ENCODE assay signal across 12 cellular contexts in genomic region chr14:100540141-100540925, GRCh38. TPM values are rescaled to one million over a fixed set of nuclear protein-coding genes. Genes with fewer than 3 reads are reported as not detected.
DNase-seq lines count a peak whose midpoint lies in the region; ATAC-seq, FAIRE-seq and TF ChIP-seq lines count a peak whose summit lies in the region.
"Had no signal": no experiment of that assay in that cellular context is flagged by ENCODE, and none has a peak within 500 bp of the region (broad histone marks: within the 10 kb centered on the region; RNA-seq: fewer than 3 reads in every experiment).

No MANE protein-coding gene starts in this region.

- CTCF ChIA-PET in PC-3 (lab: Charles Lee) = no interaction called here

- H3K79me2 ChIP-seq in PC-3 (ENCODE audit: low read length) = no peaks in the 10 kb centered on the region

- H3K9me3 Mint-ChIP-seq in progenitor cell of endocrine pancreas (ENCODE audit: low read depth) = no peaks in the 10 kb centered on the region

- no peak overlapping the region for H3K27ac Mint-ChIP-seq in progenitor cell of endocrine pancreas

- no peaks in the 10 kb centered on the region for H4K20me1 ChIP-seq in PC-3 (ENCODE audit: low read length)

- TF ChIP-seq POLR2A in GM12891 (IDR thresholded peaks at IDR 0.05; ENCODE audit: low read depth, low read length) (no peak), gastrocnemius medialis (IDR thresholded peaks at IDR 0.05) (no peak)

- H3K4me3 Mint-ChIP-seq in progenitor cell of endocrine pancreas (ENCODE audit: low read depth) = no peak overlapping the region

- no peaks in the 10 kb centered on the region for H3K9me2 ChIP-seq in PC-3 (replicated peaks; ENCODE audit: low read length)

- H3K4me3 ChIP-seq in PC-3 (ENCODE audit: low read length) (no peak overlapping the region), gastrocnemius medialis (no peak overlapping the region)
- H3K4me3 ChIP-seq: PC-9 had no signal

- POLR2A ChIA-PET in PC-3 (lab: Charles Lee; ENCODE audit: unreplicated experiment) = no interaction called here

- H3K9me3 ChIP-seq in PC-3 (ENCODE audit: low read length) (no peaks in the 10 kb centered on the region), gastrocnemius medialis (no peaks in the 10 kb centered on the region)

- TF ChIP-seq CTCF in GM12874 (IDR thresholded peaks at IDR 0.05; ENCODE audit: insufficient read depth, low read depth, low read length) (peak; percentile 21; the same call in 1 of the 2 replicates), PC-3 (conservative IDR thresholded peaks at IDR 0.05; ENCODE audit: low read depth, low read length) (peak; percentile 41; the same call in 1 of the 2 replicates), foreskin keratinocyte (conservative IDR thresholded peaks at IDR 0.05) (peak; percentile 42), progenitor cell of endocrine pancreas (IDR thresholded peaks at IDR 0.05; ENCODE audit: unreplicated experiment) (peak; percentile 49), gastrocnemius medialis (IDR thresholded peaks at IDR 0.05 in 4 of 5, conservative IDR thresholded peaks at IDR 0.05 in 1 of 5) (no peak)

- DNase-seq in PC-3 (no peak), foreskin keratinocyte (no peak), progenitor cell of endocrine pancreas (ENCODE audit: low spot score, unreplicated experiment) (no peak), GM12891 (ENCODE audit: insufficient read length, low spot score) (no peak), gastrocnemius medialis (no peak)
- DNase-seq: central memory CD4-positive, alpha-beta T cell; hippocampal formation; occipital lobe; PC-9 had no signal

- H3K36me3 Mint-ChIP-seq in progenitor cell of endocrine pancreas (ENCODE audit: insufficient read depth) = no peaks in the 10 kb centered on the region

- H3K4me1 Mint-ChIP-seq in progenitor cell of endocrine pancreas (ENCODE audit: low read depth) = no peaks in the 10 kb centered on the region

- ATAC-seq in PC-3 = peak; percentile 59
- ATAC-seq in foreskin keratinocyte = no peak
- ATAC-seq in gastrocnemius medialis = no peak
- ATAC-seq in GM18868 (IDR thresholded peaks at IDR 0.05; ENCODE audit: unreplicated experiment) = no peak

- no peaks in the 10 kb centered on the region for H3K36me3 ChIP-seq in PC-3 (ENCODE audit: low read depth, low read length)
- no peaks in the 10 kb centered on the region for H3K36me3 ChIP-seq in gastrocnemius medialis

- H3K4me1 ChIP-seq in PC-3 (ENCODE audit: insufficient read depth, low read length) (no peaks in the 10 kb centered on the region), foreskin keratinocyte (no peaks in the 10 kb centered on the region), gastrocnemius medialis (no peaks in the 10 kb centered on the region)

- BruUV-seq in PC-3 (replicated peaks; lab: Mats Ljungman, UMichigan) = no TSS peak

- H3K9ac ChIP-seq in PC-3 (ENCODE audit: low read length) = no peak overlapping the region
- H3K9ac ChIP-seq: KMS-11 had no signal

- no peak overlapping the region for H3K4me2 ChIP-seq in PC-3 (ENCODE audit: low read length)
- H3K4me2 ChIP-seq: KMS-11, PC-9 had no signal

- no peaks in the 10 kb centered on the region for H3K27me3 ChIP-seq in PC-3 (ENCODE audit: low read length)
- no peaks in the 10 kb centered on the region for H3K27me3 ChIP-seq in foreskin keratinocyte
- H3K27me3 ChIP-seq in gastrocnemius medialis = no peaks in the 10 kb centered on the region

- no peak overlapping the region for H3K27ac ChIP-seq in PC-3 (ENCODE audit: low read length)
- no peak overlapping the region for H3K27ac ChIP-seq in foreskin keratinocyte
- no peak overlapping the region for H3K27ac ChIP-seq in gastrocnemius medialis
- H3K27ac ChIP-seq: KMS-11, PC-9 had no signal

- intact Hi-C loops in PC-3 (cut with micrococcal nuclease) (loop anchor here (10.0 kb wide), 1 partner anchor 104 kb away; no protein-coding TSS in a partner anchor), gastrocnemius medialis (cut with DNase I; ENCODE audit: low total_unique reads) (no loop called here)

- peaks cover 3% of the 10 kb centered on the region for H3K27me3 Mint-ChIP-seq in progenitor cell of endocrine pancreas

- no peaks in the 10 kb centered on the region for H3F3A ChIP-seq in PC-3 (ENCODE audit: low read length, unreplicated experiment)

- H2AFZ ChIP-seq in PC-3 (ENCODE audit: low read length) = no peak overlapping the region
- H2AFZ ChIP-seq: PC-9 had no signal

- FAIRE-seq in GM12891 (lab: Jason Lieb, UNC) = no peak

- in situ Hi-C loops in gastrocnemius medialis (cut with MboI; ENCODE audit: low sequenced_read_pairs in 4 of 4) = no loop called here

TF ChIP-seq in GM12891, 5 proteins besides CTCF, POLR2A, EP300 and RAD21:
- TF ChIP-seq TAF1 (IDR thresholded peaks at IDR 0.05; ENCODE audit: low read depth, low read length) (no peak), POLR2AphosphoS5 (IDR thresholded peaks at IDR 0.05; ENCODE audit: low read depth, low read length) (no peak), PAX5 (IDR thresholded peaks at IDR 0.05; ENCODE audit: insufficient read depth, low read length, severe bottlenecking) (no peak), POU2F2 (IDR thresholded peaks at IDR 0.05; ENCODE audit: low read depth, low read length) (no peak), SPI1 (IDR thresholded peaks at IDR 0.05; ENCODE audit: low read depth, low read length) (no peak)

RNA-seq across cellular contexts. Expression of gene BEGAIN, which starts 46.9 kb away (rescaled TPM):
- total RNA-seq in PC-3 (2014; rRNA removed) (3.5 and 3.8 TPM in 2 replicates), foreskin keratinocyte (0.48 and 0.53 TPM in 2 replicates), progenitor cell of endocrine pancreas (0.58 and 0.65 TPM in 2 replicates), gastrocnemius medialis (under 1 TPM in 3 of 4 donors, not detected in 1; 0.25 to 0.49 (median 0.26) TPM)
- polyA plus RNA-seq in foreskin keratinocyte = 0.37 and 0.45 TPM in 2 replicates
- 0.08 TPM for polyA plus RNA-seq in GM12891 (2012; ENCODE audit: low read depth, missing spikeins)
- total RNA-seq: PC-9 had no signal

Comparison
In these comparisons a context has a peak if more than half of its experiments do, and no peak if none do; other contexts are left out.
1. CTCF ChIP-seq: peak in GM12874 (single experiment), PC-3 (single experiment), foreskin keratinocyte (single experiment) and progenitor cell of endocrine pancreas (single experiment); none in gastrocnemius medialis (0 of 5).